1 cellular context compared by ENCODE assay signal in genomic region chr12:121769297-121769830, GRCh38.
TF ChIP-seq lines count a peak whose summit lies in the region.

No MANE protein-coding gene starts in this region.

TF ChIP-seq in IMR-90, 13 proteins besides CTCF, POLR2A, EP300 and RAD21:
- no peak for TF ChIP-seq BHLHE40 (IDR thresholded peaks at IDR 0.05; ENCODE audit: low read depth, low read length)
- TF ChIP-seq FOS (IDR thresholded peaks at IDR 0.05; ENCODE audit: low read depth, low read length): no peak
- TF ChIP-seq ELK1 (IDR thresholded peaks at IDR 0.05; ENCODE audit: borderline replicate concordance, low read depth, low read length): no peak
